In genomic region chr2:160670618-160671017, GRCh38 we compare ENCODE assay signal across 21 cellular contexts.
"Had no signal": no experiment of that assay in that cellular context is flagged by ENCODE, and none has a peak within 500 bp of the region (broad histone marks: within the 10 kb centered on the region; RNA-seq: fewer than 3 reads in every experiment).

No MANE protein-coding gene starts in this region.

- H3K27ac Mint-ChIP-seq: activated CD4-positive, alpha-beta memory T cell treated with anti-CD3 and anti-CD28 coated beads, Interleukin-2, amount 10 ng/mL, durations not matched to agents 7 days and 5 days; activated CD4-positive, alpha-beta T cell treated with anti-CD3 and anti-CD28 coated beads for 36 hours; activated naive CD4-positive, alpha-beta T cell treated with anti-CD3 and anti-CD28 coated beads for 36 hours; activated naive CD8-positive, alpha-beta T cell; activated T-helper 17 cell treated with anti-CD3 and anti-CD28 coated beads, Interleukin-2, amount 50 U/mL, for 72 hours had no signal

- H3K4me3 Mint-ChIP-seq: activated CD4-positive, alpha-beta memory T cell treated with anti-CD3 and anti-CD28 coated beads, Interleukin-2, amount 10 ng/mL, durations not matched to agents 7 days and 5 days; activated CD4-positive, alpha-beta T cell treated with anti-CD3 and anti-CD28 coated beads for 36 hours; activated naive CD4-positive, alpha-beta T cell treated with anti-CD3 and anti-CD28 coated beads for 36 hours; activated naive CD8-positive, alpha-beta T cell; activated T-helper 17 cell treated with anti-CD3 and anti-CD28 coated beads, Interleukin-2, amount 50 U/mL, for 72 hours had no signal

- H3K4me1 Mint-ChIP-seq: activated T-helper 17 cell treated with anti-CD3 and anti-CD28 coated beads, Interleukin-2, amount 50 U/mL, for 72 hours had no signal

- DNase-seq: activated CD4-positive, alpha-beta memory T cell treated with anti-CD3 and anti-CD28 coated beads, Interleukin-2, amount 10 ng/mL, durations not matched to agents 7 days and 5 days; activated CD4-positive, alpha-beta T cell treated with anti-CD3 and anti-CD28 coated beads for 36 hours; activated CD4-positive, alpha-beta T cell treated with anti-CD3 and anti-CD28 coated beads, Interleukin-2, amount 50 U/mL, for 1 hour; activated gamma-delta T cell; activated naive CD4-positive, alpha-beta T cell treated with anti-CD3 and anti-CD28 coated beads for 36 hours; activated T-cell treated with anti-CD3 and anti-CD28 coated beads for 4 hours; activated T-cell treated with anti-CD3 and anti-CD28 coated beads, Interleukin-2, amount 50 U/mL, for 48 hours; cerebellar nuclear complex; Karpas-422; NCI-H1105; NCI-H1436; NCI-H1694 treated with DMSO at 0.1 percent for 48 hours; NCI-H2029 treated with DMSO at 0.1 percent for 48 hours; NCI-H510A treated with DMSO at 0.1 percent for 48 hours; NCI-H69; PC-9; SIG-M5; T-helper 1 cell; WERI-Rb-1 had no signal

- H3K9me3 Mint-ChIP-seq: activated CD4-positive, alpha-beta memory T cell treated with anti-CD3 and anti-CD28 coated beads, Interleukin-2, amount 10 ng/mL, durations not matched to agents 7 days and 5 days; activated naive CD4-positive, alpha-beta T cell treated with anti-CD3 and anti-CD28 coated beads for 36 hours; activated T-helper 17 cell treated with anti-CD3 and anti-CD28 coated beads, Interleukin-2, amount 50 U/mL, for 72 hours had no signal

- ATAC-seq: activated CD4-positive, alpha-beta T cell treated with anti-CD3 and anti-CD28 coated beads for 36 hours; activated T-helper 17 cell treated with anti-CD3 and anti-CD28 coated beads, Interleukin-2, amount 50 U/mL, for 72 hours had no signal

- H3K27me3 Mint-ChIP-seq: activated CD4-positive, alpha-beta memory T cell treated with anti-CD3 and anti-CD28 coated beads, Interleukin-2, amount 10 ng/mL, durations not matched to agents 7 days and 5 days; activated CD4-positive, alpha-beta T cell treated with anti-CD3 and anti-CD28 coated beads for 36 hours; activated naive CD8-positive, alpha-beta T cell; activated T-helper 17 cell treated with anti-CD3 and anti-CD28 coated beads, Interleukin-2, amount 50 U/mL, for 72 hours had no signal
